Comparison of ENCODE assay signal across 21 cellular contexts in genomic region chr20:13424174-13424833, GRCh38.
"Had no signal": no experiment of that assay in that cellular context is flagged by ENCODE, and none has a peak within 500 bp of the region (broad histone marks: within the 10 kb centered on the region; RNA-seq: fewer than 3 reads in every experiment).

No MANE protein-coding gene starts in this region.

- H3K4me1 ChIP-seq: left lung, parathyroid adenoma had no signal

- H3K4me3 ChIP-seq: coronary artery, esophagus muscularis mucosa, gastroesophageal sphincter, heart right ventricle, left lung, SK-N-MC, thoracic aorta, upper lobe of left lung had no signal

- ATAC-seq: activated naive CD8-positive, alpha-beta T cell treated with anti-CD3 and anti-CD28 coated beads, Interleukin-2, amount 50 U/mL, for 24 hours; activated T-cell treated with anti-CD3 and anti-CD28 coated beads, Interleukin-2, amount 50 U/mL, for 4 hours; gastroesophageal sphincter; heart right ventricle; left lung; naive thymus-derived CD4-positive, alpha-beta T cell; stimulated activated naive B cell treated with anti-CD40 and anti-IgM and Interleukin-4, amounts not matched to agents 10 μg/mL and 1 μg/mL and 100 μg/mL, for 72 hours had no signal

- H3K36me3 ChIP-seq: gastroesophageal sphincter, heart right ventricle, left lung, thoracic aorta, upper lobe of left lung had no signal

- H3K27me3 ChIP-seq: esophagus muscularis mucosa, gastroesophageal sphincter, heart right ventricle, left lung, upper lobe of left lung had no signal

- DNase-seq: activated B cell treated with CpG ODN at 0.5 μM for 24 hours; activated CD4-positive, alpha-beta memory T cell treated with anti-CD3 and anti-CD28 coated beads, Interleukin-2, amount 10 ng/mL, durations not matched to agents 7 days and 5 days; activated CD4-positive, alpha-beta T cell treated with anti-CD3 and anti-CD28 coated beads for 48 hours; activated effector memory CD4-positive, alpha-beta T cell treated with Interleukin-2 at 50 U/mL for 16 hours; activated naive CD4-positive, alpha-beta T cell treated with anti-CD3 and anti-CD28 coated beads, Interleukin-2, amount 10 ng/mL, durations not matched to agents 7 days and 5 days; activated naive CD8-positive, alpha-beta T cell treated with anti-CD3 and anti-CD28 coated beads, Interleukin-2, amount 50 U/mL, for 24 hours; activated T-cell treated with anti-CD3 and anti-CD28 coated beads, Interleukin-2, amount 50 U/mL, for 4 hours; anterior cingulate cortex; heart right ventricle; islet precursor cell; left lung; mammary epithelial cell; naive thymus-derived CD4-positive, alpha-beta T cell; stimulated activated naive B cell treated with anti-CD40 and anti-IgM and Interleukin-4, amounts not matched to agents 10 μg/mL and 1 μg/mL and 100 μg/mL, for 72 hours; upper lobe of left lung had no signal

- H3K9me3 ChIP-seq: esophagus muscularis mucosa, gastroesophageal sphincter, heart right ventricle, left lung, thoracic aorta, upper lobe of left lung had no signal

- H3K27ac ChIP-seq: coronary artery, esophagus muscularis mucosa, gastroesophageal sphincter, heart right ventricle, left lung, parathyroid adenoma, SK-N-MC, thoracic aorta, upper lobe of left lung had no signal
